ENCODE assay signal across 1 cellular context in the genomic region with DNA sequence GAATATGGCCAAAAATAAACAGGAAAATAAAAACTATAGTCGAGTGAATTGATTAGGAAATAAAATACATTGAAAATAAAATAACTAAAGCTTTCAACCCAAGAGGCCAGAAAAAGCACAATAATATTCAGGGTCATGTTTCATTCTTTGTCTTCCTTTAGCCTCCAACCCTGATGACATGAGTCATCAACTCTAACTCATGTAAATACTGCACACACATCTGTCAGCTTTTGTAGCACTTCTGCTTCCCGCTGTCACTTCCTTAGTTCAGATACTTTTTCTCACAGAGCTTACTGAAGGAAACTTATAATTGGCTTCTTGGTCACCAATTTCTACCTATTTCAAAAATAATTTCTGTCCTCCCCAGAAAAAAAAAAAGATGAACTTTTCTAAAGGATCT.
A peak's percentile ranks its signal among the peaks of the same experiment; 100 is the strongest.
TF ChIP-seq lines count a peak whose summit lies in the region.

No MANE protein-coding gene starts in this region.

TF ChIP-seq in K562, 482 proteins besides CTCF, POLR2A, EP300 and RAD21 (continued from another document and continues in another):
- TF ChIP-seq, protein P1, sequence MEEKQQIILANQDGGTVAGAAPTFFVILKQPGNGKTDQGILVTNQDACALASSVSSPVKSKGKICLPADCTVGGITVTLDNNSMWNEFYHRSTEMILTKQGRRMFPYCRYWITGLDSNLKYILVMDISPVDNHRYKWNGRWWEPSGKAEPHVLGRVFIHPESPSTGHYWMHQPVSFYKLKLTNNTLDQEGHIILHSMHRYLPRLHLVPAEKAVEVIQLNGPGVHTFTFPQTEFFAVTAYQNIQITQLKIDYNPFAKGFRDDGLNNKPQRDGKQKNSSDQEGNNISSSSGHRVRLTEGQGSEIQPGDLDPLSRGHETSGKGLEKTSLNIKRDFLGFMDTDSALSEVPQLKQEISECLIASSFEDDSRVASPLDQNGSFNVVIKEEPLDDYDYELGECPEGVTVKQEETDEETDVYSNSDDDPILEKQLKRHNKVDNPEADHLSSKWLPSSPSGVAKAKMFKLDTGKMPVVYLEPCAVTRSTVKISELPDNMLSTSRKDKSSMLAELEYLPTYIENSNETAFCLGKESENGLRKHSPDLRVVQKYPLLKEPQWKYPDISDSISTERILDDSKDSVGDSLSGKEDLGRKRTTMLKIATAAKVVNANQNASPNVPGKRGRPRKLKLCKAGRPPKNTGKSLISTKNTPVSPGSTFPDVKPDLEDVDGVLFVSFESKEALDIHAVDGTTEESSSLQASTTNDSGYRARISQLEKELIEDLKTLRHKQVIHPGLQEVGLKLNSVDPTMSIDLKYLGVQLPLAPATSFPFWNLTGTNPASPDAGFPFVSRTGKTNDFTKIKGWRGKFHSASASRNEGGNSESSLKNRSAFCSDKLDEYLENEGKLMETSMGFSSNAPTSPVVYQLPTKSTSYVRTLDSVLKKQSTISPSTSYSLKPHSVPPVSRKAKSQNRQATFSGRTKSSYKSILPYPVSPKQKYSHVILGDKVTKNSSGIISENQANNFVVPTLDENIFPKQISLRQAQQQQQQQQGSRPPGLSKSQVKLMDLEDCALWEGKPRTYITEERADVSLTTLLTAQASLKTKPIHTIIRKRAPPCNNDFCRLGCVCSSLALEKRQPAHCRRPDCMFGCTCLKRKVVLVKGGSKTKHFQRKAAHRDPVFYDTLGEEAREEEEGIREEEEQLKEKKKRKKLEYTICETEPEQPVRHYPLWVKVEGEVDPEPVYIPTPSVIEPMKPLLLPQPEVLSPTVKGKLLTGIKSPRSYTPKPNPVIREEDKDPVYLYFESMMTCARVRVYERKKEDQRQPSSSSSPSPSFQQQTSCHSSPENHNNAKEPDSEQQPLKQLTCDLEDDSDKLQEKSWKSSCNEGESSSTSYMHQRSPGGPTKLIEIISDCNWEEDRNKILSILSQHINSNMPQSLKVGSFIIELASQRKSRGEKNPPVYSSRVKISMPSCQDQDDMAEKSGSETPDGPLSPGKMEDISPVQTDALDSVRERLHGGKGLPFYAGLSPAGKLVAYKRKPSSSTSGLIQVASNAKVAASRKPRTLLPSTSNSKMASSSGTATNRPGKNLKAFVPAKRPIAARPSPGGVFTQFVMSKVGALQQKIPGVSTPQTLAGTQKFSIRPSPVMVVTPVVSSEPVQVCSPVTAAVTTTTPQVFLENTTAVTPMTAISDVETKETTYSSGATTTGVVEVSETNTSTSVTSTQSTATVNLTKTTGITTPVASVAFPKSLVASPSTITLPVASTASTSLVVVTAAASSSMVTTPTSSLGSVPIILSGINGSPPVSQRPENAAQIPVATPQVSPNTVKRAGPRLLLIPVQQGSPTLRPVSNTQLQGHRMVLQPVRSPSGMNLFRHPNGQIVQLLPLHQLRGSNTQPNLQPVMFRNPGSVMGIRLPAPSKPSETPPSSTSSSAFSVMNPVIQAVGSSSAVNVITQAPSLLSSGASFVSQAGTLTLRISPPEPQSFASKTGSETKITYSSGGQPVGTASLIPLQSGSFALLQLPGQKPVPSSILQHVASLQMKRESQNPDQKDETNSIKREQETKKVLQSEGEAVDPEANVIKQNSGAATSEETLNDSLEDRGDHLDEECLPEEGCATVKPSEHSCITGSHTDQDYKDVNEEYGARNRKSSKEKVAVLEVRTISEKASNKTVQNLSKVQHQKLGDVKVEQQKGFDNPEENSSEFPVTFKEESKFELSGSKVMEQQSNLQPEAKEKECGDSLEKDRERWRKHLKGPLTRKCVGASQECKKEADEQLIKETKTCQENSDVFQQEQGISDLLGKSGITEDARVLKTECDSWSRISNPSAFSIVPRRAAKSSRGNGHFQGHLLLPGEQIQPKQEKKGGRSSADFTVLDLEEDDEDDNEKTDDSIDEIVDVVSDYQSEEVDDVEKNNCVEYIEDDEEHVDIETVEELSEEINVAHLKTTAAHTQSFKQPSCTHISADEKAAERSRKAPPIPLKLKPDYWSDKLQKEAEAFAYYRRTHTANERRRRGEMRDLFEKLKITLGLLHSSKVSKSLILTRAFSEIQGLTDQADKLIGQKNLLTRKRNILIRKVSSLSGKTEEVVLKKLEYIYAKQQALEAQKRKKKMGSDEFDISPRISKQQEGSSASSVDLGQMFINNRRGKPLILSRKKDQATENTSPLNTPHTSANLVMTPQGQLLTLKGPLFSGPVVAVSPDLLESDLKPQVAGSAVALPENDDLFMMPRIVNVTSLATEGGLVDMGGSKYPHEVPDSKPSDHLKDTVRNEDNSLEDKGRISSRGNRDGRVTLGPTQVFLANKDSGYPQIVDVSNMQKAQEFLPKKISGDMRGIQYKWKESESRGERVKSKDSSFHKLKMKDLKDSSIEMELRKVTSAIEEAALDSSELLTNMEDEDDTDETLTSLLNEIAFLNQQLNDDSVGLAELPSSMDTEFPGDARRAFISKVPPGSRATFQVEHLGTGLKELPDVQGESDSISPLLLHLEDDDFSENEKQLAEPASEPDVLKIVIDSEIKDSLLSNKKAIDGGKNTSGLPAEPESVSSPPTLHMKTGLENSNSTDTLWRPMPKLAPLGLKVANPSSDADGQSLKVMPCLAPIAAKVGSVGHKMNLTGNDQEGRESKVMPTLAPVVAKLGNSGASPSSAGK (IDR thresholded peaks at IDR 0.05): no peak
- TF ChIP-seq SREBF2 (CRISPR knock-in tag; IDR thresholded peaks at IDR 0.05) (no peak), GABPA (tag; conservative IDR thresholded peaks at IDR 0.05; ENCODE audit: low read depth) (no peak), KAT2B (IDR thresholded peaks at IDR 0.05; ENCODE audit: low read depth, low read length) (no peak), ID3 (CRISPR knock-in tag; IDR thresholded peaks at IDR 0.05) (no peak), ID3 (tag; IDR thresholded peaks at IDR 0.05) (no peak), ZBTB11 (CRISPR knock-in tag; IDR thresholded peaks at IDR 0.05) (no peak), ZNF224 (CRISPR knock-in tag; IDR thresholded peaks at IDR 0.05) (no peak), ETV1 (tag; conservative IDR thresholded peaks at IDR 0.05; ENCODE audit: low read depth) (no peak), ZBTB8A (IDR thresholded peaks at IDR 0.05; ENCODE audit: partially characterized antibody) (no peak), STAG1 (CRISPR knock-in tag; IDR thresholded peaks at IDR 0.05; ENCODE audit: borderline replicate concordance) (no peak), ZNF174 (CRISPR knock-in tag; IDR thresholded peaks at IDR 0.05) (no peak), FOXA1 (IDR thresholded peaks at IDR 0.05; ENCODE audit: borderline replicate concordance) (no peak), DDX20 (tag; IDR thresholded peaks at IDR 0.05; ENCODE audit: low read depth) (no peak), ZNF75A (CRISPR knock-in tag; IDR thresholded peaks at IDR 0.05) (no peak), ZBTB33 (CRISPR knock-in tag; IDR thresholded peaks at IDR 0.05) (no peak), SMARCE1 (IDR thresholded peaks at IDR 0.05) (peak; percentile 81), SIX5 (IDR thresholded peaks at IDR 0.05; ENCODE audit: borderline replicate concordance in 1 of 2, insufficient read depth in 1 of 2, low read depth in 1 of 2, low read length in 2 of 2) (0 out of 4 replicates have a peak, but pooled peaks of 1 of the 2 experiments have one; percentile 7), JUNB (CRISPR knock-in tag; conservative IDR thresholded peaks at IDR 0.05) (peak; percentile 83), SP1 (CRISPR knock-in tag; IDR thresholded peaks at IDR 0.05) (no peak), TOE1 (IDR thresholded peaks at IDR 0.05; ENCODE audit: borderline replicate concordance) (0 out of 2 replicates have a peak, but pooled peaks have one; percentile 21), TOE1 (CRISPR knock-in tag; IDR thresholded peaks at IDR 0.05; ENCODE audit: borderline replicate concordance, low read depth) (no peak), ZNF184 (CRISPR knock-in tag; IDR thresholded peaks at IDR 0.05) (no peak), MYBL2 (IDR thresholded peaks at IDR 0.05; ENCODE audit: low read depth) (no peak), MYBL2 (CRISPR knock-in tag; IDR thresholded peaks at IDR 0.05; ENCODE audit: borderline replicate concordance) (no peak), ZNF143 (CRISPR knock-in tag; IDR thresholded peaks at IDR 0.05) (no peak)
- TF ChIP-seq, protein P2, sequence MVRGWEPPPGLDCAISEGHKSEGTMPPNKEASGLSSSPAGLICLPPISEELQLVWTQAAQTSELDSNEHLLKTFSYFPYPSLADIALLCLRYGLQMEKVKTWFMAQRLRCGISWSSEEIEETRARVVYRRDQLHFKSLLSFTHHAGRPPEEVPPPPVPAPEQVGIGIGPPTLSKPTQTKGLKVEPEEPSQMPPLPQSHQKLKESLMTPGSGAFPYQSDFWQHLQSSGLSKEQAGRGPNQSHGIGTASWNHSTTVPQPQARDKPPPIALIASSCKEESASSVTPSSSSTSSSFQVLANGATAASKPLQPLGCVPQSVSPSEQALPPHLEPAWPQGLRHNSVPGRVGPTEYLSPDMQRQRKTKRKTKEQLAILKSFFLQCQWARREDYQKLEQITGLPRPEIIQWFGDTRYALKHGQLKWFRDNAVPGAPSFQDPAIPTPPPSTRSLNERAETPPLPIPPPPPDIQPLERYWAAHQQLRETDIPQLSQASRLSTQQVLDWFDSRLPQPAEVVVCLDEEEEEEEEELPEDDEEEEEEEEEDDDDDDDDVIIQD (CRISPR knock-in tag; IDR thresholded peaks at IDR 0.05): no peak
- TF ChIP-seq, protein P3, sequence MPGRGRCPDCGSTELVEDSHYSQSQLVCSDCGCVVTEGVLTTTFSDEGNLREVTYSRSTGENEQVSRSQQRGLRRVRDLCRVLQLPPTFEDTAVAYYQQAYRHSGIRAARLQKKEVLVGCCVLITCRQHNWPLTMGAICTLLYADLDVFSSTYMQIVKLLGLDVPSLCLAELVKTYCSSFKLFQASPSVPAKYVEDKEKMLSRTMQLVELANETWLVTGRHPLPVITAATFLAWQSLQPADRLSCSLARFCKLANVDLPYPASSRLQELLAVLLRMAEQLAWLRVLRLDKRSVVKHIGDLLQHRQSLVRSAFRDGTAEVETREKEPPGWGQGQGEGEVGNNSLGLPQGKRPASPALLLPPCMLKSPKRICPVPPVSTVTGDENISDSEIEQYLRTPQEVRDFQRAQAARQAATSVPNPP (IDR thresholded peaks at IDR 0.05; ENCODE audit: borderline replicate concordance, insufficient read depth, insufficient read length): no peak
- TF ChIP-seq, protein P4, sequence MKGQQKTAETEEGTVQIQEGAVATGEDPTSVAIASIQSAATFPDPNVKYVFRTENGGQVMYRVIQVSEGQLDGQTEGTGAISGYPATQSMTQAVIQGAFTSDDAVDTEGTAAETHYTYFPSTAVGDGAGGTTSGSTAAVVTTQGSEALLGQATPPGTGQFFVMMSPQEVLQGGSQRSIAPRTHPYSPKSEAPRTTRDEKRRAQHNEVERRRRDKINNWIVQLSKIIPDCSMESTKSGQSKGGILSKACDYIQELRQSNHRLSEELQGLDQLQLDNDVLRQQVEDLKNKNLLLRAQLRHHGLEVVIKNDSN (CRISPR knock-in tag; IDR thresholded peaks at IDR 0.05): no peak
